12 cellular contexts compared by ENCODE assay signal in genomic region chr20:3687655-3688054, GRCh38. TPM values are rescaled to one million over a fixed set of nuclear protein-coding genes. Genes with fewer than 3 reads are reported as not detected.
DNase-seq lines count a peak whose midpoint lies in the region; ATAC-seq and TF ChIP-seq lines count a peak whose summit lies in the region.
"Had no signal": no experiment of that assay in that cellular context is flagged by ENCODE, and none has a peak within 500 bp of the region (broad histone marks: within the 10 kb centered on the region; RNA-seq: fewer than 3 reads in every experiment).

No MANE protein-coding gene starts in this region.

- H3K36me3 ChIP-seq in right lobe of liver: no peaks in the 10 kb centered on the region

- ATAC-seq in right lobe of liver (peak; percentile 25 to 62 (median 54)), HG02588 (IDR thresholded peaks at IDR 0.05; ENCODE audit: unreplicated experiment) (no peak)
- ATAC-seq in activated CD4-positive, CD25-positive, alpha-beta regulatory T cell treated with anti-CD3 and anti-CD28 coated beads, Interleukin-2, amount 50 U/mL, for 24 hours: no peak

- no peaks in the 10 kb centered on the region for H3K36me3 Mint-ChIP-seq in T-helper 2 cell treated with Interferon-gamma antibody and Interleukin-4, amounts not matched to agents 5 μg/mL and 100 μg/mL, for 36 hours (ENCODE audit: low read depth)
- no peaks in the 10 kb centered on the region for H3K36me3 Mint-ChIP-seq in chondrocyte (ENCODE audit: low read depth)
- H3K36me3 Mint-ChIP-seq: CD4-positive, CD25-positive, alpha-beta regulatory T cell had no signal

- H3K27me3 ChIP-seq in right lobe of liver: no peaks in the 10 kb centered on the region

- no peak overlapping the region for H3K4me3 ChIP-seq in right lobe of liver

- intact Hi-C loops in right lobe of liver (cut with DNase I): no loop called here

- H3K9me3 Mint-ChIP-seq in T-helper 2 cell treated with Interferon-gamma antibody and Interleukin-4, amounts not matched to agents 5 μg/mL and 100 μg/mL, for 36 hours: no peaks in the 10 kb centered on the region
- no peaks in the 10 kb centered on the region for H3K9me3 Mint-ChIP-seq in chondrocyte (ENCODE audit: low read depth)

- no peak overlapping the region for H3K27ac Mint-ChIP-seq in T-helper 2 cell treated with Interferon-gamma antibody and Interleukin-4, amounts not matched to agents 5 μg/mL and 100 μg/mL, for 36 hours
- no peak overlapping the region for H3K27ac Mint-ChIP-seq in chondrocyte (ENCODE audit: unreplicated experiment)

- TF ChIP-seq CTCF in right lobe of liver (IDR thresholded peaks at IDR 0.05): no peak
- TF ChIP-seq CTCF in chondrocyte (IDR thresholded peaks at IDR 0.05): no peak

- no peaks in the 10 kb centered on the region for H3K9me3 ChIP-seq in right lobe of liver

- no peak overlapping the region for H3K27ac ChIP-seq in right lobe of liver
- H3K27ac ChIP-seq: VCaP had no signal

- DNase-seq in 8988T: peak; percentile 80
- peak; percentile 86 for DNase-seq in HuH-7 (ENCODE audit: low spot score)
- peak; percentile 54 for DNase-seq in dedifferentiated amniotic fluid mesenchymal stem cell (ENCODE audit: extremely low spot score)
- no peak for DNase-seq in right lobe of liver
- DNase-seq in T-helper 2 cell treated with Interferon-gamma antibody and Interleukin-4, amounts not matched to agents 5 μg/mL and 100 μg/mL, for 36 hours (ENCODE audit: low spot score): no peak
- no peak for DNase-seq in chondrocyte (ENCODE audit: low spot score)
- DNase-seq: CD4-positive, CD25-positive, alpha-beta regulatory T cell had no signal

- H3K4me1 ChIP-seq in right lobe of liver: no peaks in the 10 kb centered on the region

- H3K27me3 Mint-ChIP-seq in T-helper 2 cell treated with Interferon-gamma antibody and Interleukin-4, amounts not matched to agents 5 μg/mL and 100 μg/mL, for 36 hours (ENCODE audit: low read depth): peaks cover 28% of the 10 kb centered on the region
- H3K27me3 Mint-ChIP-seq in chondrocyte (ENCODE audit: low read depth): peaks cover 4% of the 10 kb centered on the region

- 62% methylated on average over 2 of the region's 2 CpGs for WGBS in right lobe of liver (ENCODE audit: insufficient coverage, low coverage, low lambda C conversion rate, missing lambda C conversion rate)

- no peak for TF ChIP-seq POLR2A in right lobe of liver (IDR thresholded peaks at IDR 0.05)

- no peak overlapping the region for H3K4me3 Mint-ChIP-seq in T-helper 2 cell treated with Interferon-gamma antibody and Interleukin-4, amounts not matched to agents 5 μg/mL and 100 μg/mL, for 36 hours
- H3K4me3 Mint-ChIP-seq in chondrocyte (ENCODE audit: unreplicated experiment): no peak overlapping the region
- H3K4me3 Mint-ChIP-seq: CD4-positive, CD25-positive, alpha-beta regulatory T cell had no signal

- H3K4me1 Mint-ChIP-seq in T-helper 2 cell treated with Interferon-gamma antibody and Interleukin-4, amounts not matched to agents 5 μg/mL and 100 μg/mL, for 36 hours (ENCODE audit: low read depth): no peaks in the 10 kb centered on the region
- H3K4me1 Mint-ChIP-seq in chondrocyte (ENCODE audit: low read depth): peaks cover 11% of the 10 kb centered on the region

RNA-seq across cellular contexts. Expression of gene ADAM33, which starts 5.8 kb away (rescaled TPM):
- total RNA-seq in right lobe of liver: under 1 TPM; 0.24 to 0.51 (median 0.45) TPM
- total RNA-seq in chondrocyte: 4.1 to 13.1 TPM (median 12.2 TPM) in 3 replicates
- total RNA-seq: CD4-positive, CD25-positive, alpha-beta regulatory T cell; pulmonary artery endothelial cell had no signal

RNA-seq across cellular contexts. Expression of gene GFRA4, which starts 24.5 kb away (rescaled TPM):
- not detected for total RNA-seq in right lobe of liver
- not detected in 3 replicates for total RNA-seq in chondrocyte
- total RNA-seq: CD4-positive, CD25-positive, alpha-beta regulatory T cell; pulmonary artery endothelial cell; urinary bladder had no signal

RNA-seq across cellular contexts. Expression of gene SIGLEC1, which starts 24.7 kb away (rescaled TPM):
- total RNA-seq in right lobe of liver: 10 to 100 TPM in 2 of 6 experiments, 1 to 10 TPM in 4; 2.6 to 13.9 (median 5.7) TPM
- total RNA-seq in chondrocyte: 0.08 TPM in 1 of 3 replicates, not detected in the others
- total RNA-seq: CD4-positive, CD25-positive, alpha-beta regulatory T cell; pulmonary artery endothelial cell had no signal

RNA-seq across cellular contexts. Expression of gene HSPA12B, which starts 44.8 kb away (rescaled TPM):
- 1 to 10 TPM in 3 of 6 experiments, under 1 TPM in 3; 0.46 to 2.2 (median 0.97) TPM for total RNA-seq in right lobe of liver
- total RNA-seq in chondrocyte: 0.10 to 0.26 TPM in 2 of 3 replicates, not detected in the other
- total RNA-seq: CD4-positive, CD25-positive, alpha-beta regulatory T cell had no signal

Comparison
In these comparisons a context has a peak if more than half of its experiments do, and no peak if none do; other contexts are left out.
1. DNase-seq: peak in 8988T (single experiment), HuH-7 (single experiment) and dedifferentiated amniotic fluid mesenchymal stem cell (single experiment); none in right lobe of liver (0 of 3), T-helper 2 cell treated with Interferon-gamma antibody and Interleukin-4, amounts not matched to agents 5 μg/mL and 100 μg/mL, for 36 hours (single experiment) and chondrocyte (single experiment).
2. ATAC-seq: peak in right lobe of liver (4 of 4); none in activated CD4-positive, CD25-positive, alpha-beta regulatory T cell treated with anti-CD3 and anti-CD28 coated beads, Interleukin-2, amount 50 U/mL, for 24 hours (0 of 2) and HG02588 (single experiment).